In genomic region chr3:177713921-177714900, GRCh38 we compare ENCODE assay signal across 15 cellular contexts.
DNase-seq lines count a peak whose midpoint lies in the region; ATAC-seq and TF ChIP-seq lines count a peak whose summit lies in the region.
"Had no signal": no experiment of that assay in that cellular context is flagged by ENCODE, and none has a peak within 500 bp of the region (broad histone marks: within the 10 kb centered on the region; RNA-seq: fewer than 3 reads in every experiment).

No MANE protein-coding gene starts in this region.

- H3K9me3 Mint-ChIP-seq in MCF 10A (ENCODE audit: unreplicated experiment) = no peaks in the 10 kb centered on the region

- H3K4me1 ChIP-seq in mammary epithelial cell (ENCODE audit: insufficient read depth, low read length) = peaks cover 2% of the 10 kb centered on the region

- H3K27me3 Mint-ChIP-seq in MCF 10A (ENCODE audit: insufficient read depth, unreplicated experiment) = no peaks in the 10 kb centered on the region

- no peaks in the 10 kb centered on the region for H3K79me2 ChIP-seq in mammary epithelial cell (ENCODE audit: insufficient read depth, low read length)

- POLR2A ChIA-PET in MCF 10A (lab: Yijun Ruan, JAX) = interaction anchor here (0.7 kb wide), 1 partner anchor 406 kb away, joined by 3 read pairs; no protein-coding TSS in a partner anchor

- no peaks in the 10 kb centered on the region for H3K9me3 ChIP-seq in mammary epithelial cell (replicated peaks; ENCODE audit: insufficient read depth, low read length)
- H3K9me3 ChIP-seq: esophagus squamous epithelium had no signal

- H3K4me3 Mint-ChIP-seq in MCF 10A (ENCODE audit: unreplicated experiment) = no peak overlapping the region

- no peak overlapping the region for H3K27ac Mint-ChIP-seq in MCF 10A (ENCODE audit: low read depth, unreplicated experiment)
- H3K27ac Mint-ChIP-seq: activated naive CD4-positive, alpha-beta T cell treated with anti-CD3 and anti-CD28 coated beads, Interleukin-2, amount 50 U/mL, for 72 hours had no signal

- no peaks in the 10 kb centered on the region for H3K4me1 Mint-ChIP-seq in MCF 10A (ENCODE audit: insufficient read depth, unreplicated experiment)

- H3K9ac ChIP-seq in mammary epithelial cell (ENCODE audit: insufficient read depth, low read length) = no peak overlapping the region

- no peak overlapping the region for H3K4me3 ChIP-seq in mammary epithelial cell (replicated peaks in 1 of 3; ENCODE audit: insufficient read depth in 1 of 3, low read depth in 2 of 3, low read length in 3 of 3)
- H3K4me3 ChIP-seq: esophagus squamous epithelium had no signal

- H3K36me3 Mint-ChIP-seq in MCF 10A (ENCODE audit: insufficient read depth, unreplicated experiment) = no peaks in the 10 kb centered on the region
- H3K36me3 Mint-ChIP-seq: activated naive CD4-positive, alpha-beta T cell treated with anti-CD3 and anti-CD28 coated beads, Interleukin-2, amount 50 U/mL, for 72 hours had no signal

- WGBS in mammary epithelial cell (ENCODE audit: low coverage, missing lambda C conversion rate) = 94% methylated on average over 3 of the region's 3 CpGs

- BruUV-seq in mammary epithelial cell (replicated peaks; lab: Mats Ljungman, UMichigan) (no TSS peak), MCF 10A (replicated peaks; lab: Mats Ljungman, UMichigan) (no TSS peak)

- TF ChIP-seq CTCF in mammary epithelial cell (conservative IDR thresholded peaks at IDR 0.05 in 1 of 2, IDR thresholded peaks at IDR 0.05 in 1 of 2; ENCODE audit: extremely low read depth in 1 of 2, insufficient read depth in 1 of 2, low read depth in 1 of 2, low read length in 2 of 2) = no peak
- no peak for TF ChIP-seq CTCF in MCF 10A (IDR thresholded peaks at IDR 0.05; ENCODE audit: unreplicated experiment)

- H3K27me3 ChIP-seq in mammary epithelial cell (ENCODE audit: insufficient read depth, low read length) = no peaks in the 10 kb centered on the region
- H3K27me3 ChIP-seq: esophagus squamous epithelium had no signal

- CTCF ChIA-PET in mammary epithelial cell (lab: Charles Lee; ENCODE audit: low non-redundant PET) = no interaction called here
- CTCF ChIA-PET in MCF 10A (lab: Yijun Ruan, JAX) = interaction anchor here (0.6 kb wide), 1 partner anchor 629 kb away, joined by 3 read pairs; no protein-coding TSS in a partner anchor

- H2AFZ ChIP-seq in mammary epithelial cell (ENCODE audit: low read depth, low read length) = peak overlapping the region; percentile 69

- dilution Hi-C loops in mammary epithelial cell (cut with HindIII; ENCODE audit: low sequenced_read_pairs) = no loop called here

- no peaks in the 10 kb centered on the region for H4K20me1 ChIP-seq in mammary epithelial cell (ENCODE audit: insufficient read depth, low read length)

- H3K27ac ChIP-seq in mammary epithelial cell (ENCODE audit: insufficient read depth, low read depth, low read length) = no peak overlapping the region
- H3K27ac ChIP-seq in temporal lobe (ENCODE audit: low read depth, low read length) = peak overlapping the region; percentile 17
- H3K27ac ChIP-seq: esophagus squamous epithelium, HL-60 had no signal

- ATAC-seq in SK-N-SH treated with all-trans-retinoic acid at 6 μM for 48 hours (peak; percentile 86), left ventricle myocardium superior (peak; percentile 64), HG02840 (IDR thresholded peaks at IDR 0.05; ENCODE audit: low FRiP score, unreplicated experiment) (no peak), HG03354 (IDR thresholded peaks at IDR 0.05; ENCODE audit: poor library complexity, severe bottlenecking, unreplicated experiment) (no peak)
- ATAC-seq: activated naive CD4-positive, alpha-beta T cell treated with anti-CD3 and anti-CD28 coated beads, Interleukin-2, amount 50 U/mL, for 72 hours had no signal

- intact Hi-C loops in mammary epithelial cell (cut with micrococcal nuclease) = no loop called here
- intact Hi-C loops in MCF 10A (cut with micrococcal nuclease) = no loop called here
- intact Hi-C loops in left ventricle myocardium superior (cut with micrococcal nuclease) = no loop called here
- intact Hi-C loops in posterior vena cava (cut with DNase I) = no loop called here

- DNase-seq in mammary epithelial cell (no peak), MCF 10A (ENCODE audit: unreplicated experiment) (no peak), left ventricle myocardium superior (no peak), posterior vena cava (ENCODE audit: low spot score) (no peak)
- DNase-seq: activated CD8-positive, alpha-beta memory T cell treated with anti-CD3 and anti-CD28 coated beads, Interleukin-2, amount 50 U/mL, for 48 hours; esophagus squamous epithelium; GOT3; Karpas-422; NCI-H2029 had no signal

- in situ Hi-C loops in mammary epithelial cell (cut with MboI; ENCODE audit: low sequenced_read_pairs in 2 of 2) = no loop called here

- no peaks in the 10 kb centered on the region for H3K36me3 ChIP-seq in mammary epithelial cell (ENCODE audit: insufficient read depth, low read length)
- H3K36me3 ChIP-seq: esophagus squamous epithelium had no signal

- H3K4me2 ChIP-seq in mammary epithelial cell (ENCODE audit: insufficient read depth, low read depth, low read length) = no peak overlapping the region

TF ChIP-seq in SK-N-SH treated with all-trans-retinoic acid at 6 μM for 48 hours, 23 proteins besides CTCF, POLR2A, EP300 and RAD21 (continues in another document):
- no peak for TF ChIP-seq ZNF70 (CRISPR knock-in tag; IDR thresholded peaks at IDR 0.05)
- TF ChIP-seq CREB5 (CRISPR knock-in tag; IDR thresholded peaks at IDR 0.05; ENCODE audit: low read depth) = no peak
- TF ChIP-seq ESRRG (CRISPR knock-in tag; IDR thresholded peaks at IDR 0.05) = no peak
- no peak for TF ChIP-seq ZFP3 (CRISPR knock-in tag; IDR thresholded peaks at IDR 0.05)
- no peak for TF ChIP-seq POU6F1 (CRISPR knock-in tag; IDR thresholded peaks at IDR 0.05; ENCODE audit: borderline replicate concordance, low read depth)
- TF ChIP-seq OSR1 (CRISPR knock-in tag; IDR thresholded peaks at IDR 0.05) = no peak
- TF ChIP-seq PATZ1 (CRISPR knock-in tag; IDR thresholded peaks at IDR 0.05; ENCODE audit: borderline replicate concordance) = no peak
- no peak for TF ChIP-seq ZC3H10 (CRISPR knock-in tag; IDR thresholded peaks at IDR 0.05)
- TF ChIP-seq CSRNP3 (CRISPR knock-in tag; IDR thresholded peaks at IDR 0.05) = no peak
- TF ChIP-seq ZNF565 (CRISPR knock-in tag; conservative IDR thresholded peaks at IDR 0.05; ENCODE audit: low read depth) = no peak
- no peak for TF ChIP-seq ARNTL (CRISPR knock-in tag; IDR thresholded peaks at IDR 0.05; ENCODE audit: borderline replicate concordance, low read depth)
- TF ChIP-seq BACH2 (CRISPR knock-in tag; IDR thresholded peaks at IDR 0.05; ENCODE audit: borderline replicate concordance) = no peak
- no peak for TF ChIP-seq SNAI2 (CRISPR knock-in tag; IDR thresholded peaks at IDR 0.05)
- no peak for TF ChIP-seq CSDC2 (CRISPR knock-in tag; IDR thresholded peaks at IDR 0.05)
- no peak for TF ChIP-seq GLIS3 (CRISPR knock-in tag; IDR thresholded peaks at IDR 0.05)

Comparison
In these comparisons a context has a peak if more than half of its experiments do, and no peak if none do; other contexts are left out.
1. ATAC-seq: peak in SK-N-SH treated with all-trans-retinoic acid at 6 μM for 48 hours (single experiment) and left ventricle myocardium superior (single experiment); none in HG02840 (single experiment) and HG03354 (single experiment).